In genomic region chr12:8078400-8078799, GRCh38 we compare ENCODE assay signal across 9 cellular contexts. TPM values are rescaled to one million over a fixed set of nuclear protein-coding genes. Genes with fewer than 3 reads are reported as not detected.
A peak's percentile ranks its signal among the peaks of the same experiment; 100 is the strongest.
DNase-seq lines count a peak whose midpoint lies in the region; ATAC-seq, FAIRE-seq and TF ChIP-seq lines count a peak whose summit lies in the region.
"Had no signal": no experiment of that assay in that cellular context is flagged by ENCODE, and none has a peak within 500 bp of the region (broad histone marks: within the 10 kb centered on the region; RNA-seq: fewer than 3 reads in every experiment).

No MANE protein-coding gene starts in this region.

- ATAC-seq in heart left ventricle (no peak), Right ventricle myocardium superior (ENCODE audit: poor library complexity) (no peak), GM18502 (IDR thresholded peaks at IDR 0.05; ENCODE audit: poor library complexity, unreplicated experiment) (no peak)
- ATAC-seq in activated T-cell treated with anti-CD3 and anti-CD28 coated beads, Interleukin-2, amount 50 U/mL, for 4 hours, result peak; percentile 16 to 19

- no peak for TF ChIP-seq POLR2A in heart left ventricle (IDR thresholded peaks at IDR 0.05)

- intact Hi-C loops in heart left ventricle (cut with DNase I) (loop anchor here in 3 of 10 donors (5.0 to 10.0 kb wide), 2 partner anchors 41 to 224 kb away; no protein-coding TSS in a partner anchor), Right ventricle myocardium superior (cut with DNase I) (no loop called here)

- 39 to 42% (median 39%) methylated on average over 4 of the region's 4 CpGs for WGBS in heart left ventricle, 4 donors

- FAIRE-seq in GM19239 (lab: Jason Lieb, UNC), result no peak
- FAIRE-seq: GM18507 had no signal

- peak in 1 of 5 donors; percentile 20 for DNase-seq in heart left ventricle
- no peak for DNase-seq in Right ventricle myocardium superior
- DNase-seq in NCI-H526 treated with DMSO at 0.1 percent for 48 hours (lab: John Stamatoyannopoulos, UW), result peak; percentile 35
- peak; percentile 57 for DNase-seq in activated T-cell treated with anti-CD3 and anti-CD28 coated beads, Interleukin-2, amount 50 U/mL, for 4 hours
- peak; percentile 69 for DNase-seq in fibroblast of the conjunctiva (ENCODE audit: low read depth)
- peak; percentile 58 for DNase-seq in stimulated activated CD4-positive, alpha-beta T cell treated with anti-CD3 and anti-CD28 coated beads, Interleukin-1b, Interleukin-23, amount 100 ng/mL, for 48 hours
- no peak for DNase-seq in GM19239 (ENCODE audit: insufficient read length, low spot score)

- no peaks in the 10 kb centered on the region for H3K9me3 Mint-ChIP-seq in activated T-cell treated with anti-CD3 and anti-CD28 coated beads, Interleukin-2, amount 50 U/mL, for 4 hours

- no peaks in the 10 kb centered on the region for H3K36me3 Mint-ChIP-seq in activated T-cell treated with anti-CD3 and anti-CD28 coated beads, Interleukin-2, amount 50 U/mL, for 4 hours (ENCODE audit: insufficient read depth)

- H3K4me3 Mint-ChIP-seq in activated T-cell treated with anti-CD3 and anti-CD28 coated beads, Interleukin-2, amount 50 U/mL, for 4 hours, result no peak overlapping the region

- peak in 7 of 12 donors; percentile 12 to 41 (median 16) for TF ChIP-seq CTCF in heart left ventricle (IDR thresholded peaks at IDR 0.05)

- no peak overlapping the region for H3K27ac ChIP-seq in heart left ventricle

- peaks cover 48% of the 10 kb centered on the region for H3K4me1 Mint-ChIP-seq in activated T-cell treated with anti-CD3 and anti-CD28 coated beads, Interleukin-2, amount 50 U/mL, for 4 hours (ENCODE audit: low read depth)

- H3K36me3 ChIP-seq in heart left ventricle, result no peaks in the 10 kb centered on the region

- H3K4me3 ChIP-seq in heart left ventricle, result no peak overlapping the region

- peaks cover 0 to 5% (median 0%) of the 10 kb centered on the region in 9 donors for H3K27me3 ChIP-seq in heart left ventricle

- peaks cover 0 to 27% (median 11%) of the 10 kb centered on the region in 12 donors for H3K4me1 ChIP-seq in heart left ventricle

- H3K27me3 Mint-ChIP-seq in activated T-cell treated with anti-CD3 and anti-CD28 coated beads, Interleukin-2, amount 50 U/mL, for 4 hours (ENCODE audit: low read depth), result no peaks in the 10 kb centered on the region

- no peaks in the 10 kb centered on the region for H3K9me3 ChIP-seq in heart left ventricle

RNA-seq across cellular contexts. Expression of gene NECAP1, which starts 3.7 kb away (rescaled TPM):
- 10 to 100 TPM; 15.2 to 39.9 (median 19.2) TPM for total RNA-seq in heart left ventricle
- polyA plus RNA-seq in heart left ventricle, result 10 to 100 TPM in 1 of 2 donors, 1 to 10 TPM in 1; 9.6 to 20.1 TPM
- total RNA-seq in Right ventricle myocardium superior, result 16.8 TPM
- 10 to 100 TPM; 41.6 to 49.5 (median 42.0) TPM for total RNA-seq in activated T-cell treated with anti-CD3 and anti-CD28 coated beads, Interleukin-2, amount 50 U/mL, for 4 hours

RNA-seq across cellular contexts. Expression of gene C3AR1, which starts 12.2 kb away (rescaled TPM):
- total RNA-seq in heart left ventricle, result 10 to 100 TPM in 2 of 9 donors, 1 to 10 TPM in 7; 1.8 to 49.3 (median 3.7) TPM
- polyA plus RNA-seq in heart left ventricle, result 1 to 10 TPM; 1.4 to 4.1 TPM
- 7.3 TPM for total RNA-seq in Right ventricle myocardium superior
- 1 to 10 TPM in 1 of 3 donors, under 1 TPM in 2; 0.49 to 1.5 (median 0.63) TPM for total RNA-seq in activated T-cell treated with anti-CD3 and anti-CD28 coated beads, Interleukin-2, amount 50 U/mL, for 4 hours

RNA-seq across cellular contexts. Expression of gene CLEC4A, which starts 45.0 kb away (rescaled TPM):
- total RNA-seq in heart left ventricle, result 1 to 10 TPM in 2 of 9 donors, under 1 TPM in 3, not detected in 4; 0.37 to 7.5 (median 0.62) TPM
- under 1 TPM; 0.47 to 0.57 TPM for polyA plus RNA-seq in heart left ventricle
- total RNA-seq in Right ventricle myocardium superior, result 0.38 TPM
- total RNA-seq in activated T-cell treated with anti-CD3 and anti-CD28 coated beads, Interleukin-2, amount 50 U/mL, for 4 hours, result under 1 TPM in 2 of 3 donors, not detected in 1; 0.18 to 0.92 TPM

RNA-seq across cellular contexts. Expression of gene FOXJ2, which starts 45.9 kb away (rescaled TPM):
- total RNA-seq in heart left ventricle (10 to 100 TPM; 22.7 to 34.7 (median 24.9) TPM), Right ventricle myocardium superior (22.4 TPM)
- polyA plus RNA-seq in heart left ventricle, result 10 to 100 TPM in 1 of 2 donors, 1 to 10 TPM in 1; 9.4 to 20.3 TPM
- 10 to 100 TPM; 17.7 to 20.7 (median 19.0) TPM for total RNA-seq in activated T-cell treated with anti-CD3 and anti-CD28 coated beads, Interleukin-2, amount 50 U/mL, for 4 hours

Comparison
In these comparisons a context has a peak if more than half of its experiments do, and no peak if none do; other contexts are left out.
1. ATAC-seq: peak in activated T-cell treated with anti-CD3 and anti-CD28 coated beads, Interleukin-2, amount 50 U/mL, for 4 hours (2 of 2); none in heart left ventricle (0 of 4), Right ventricle myocardium superior (single experiment) and GM18502 (single experiment).
2. DNase-seq: peak in NCI-H526 treated with DMSO at 0.1 percent for 48 hours (single experiment), activated T-cell treated with anti-CD3 and anti-CD28 coated beads, Interleukin-2, amount 50 U/mL, for 4 hours (single experiment), fibroblast of the conjunctiva (single experiment) and stimulated activated CD4-positive, alpha-beta T cell treated with anti-CD3 and anti-CD28 coated beads, Interleukin-1b, Interleukin-23, amount 100 ng/mL, for 48 hours (single experiment); none in Right ventricle myocardium superior (single experiment) and GM19239 (single experiment).